18 cellular contexts compared by ENCODE assay signal in genomic region chr5:98144710-98145109, GRCh38.
"Had no signal": no experiment of that assay in that cellular context is flagged by ENCODE, and none has a peak within 500 bp of the region (broad histone marks: within the 10 kb centered on the region; RNA-seq: fewer than 3 reads in every experiment).

No MANE protein-coding gene starts in this region.

- H3K9me3 ChIP-seq: esophagus muscularis mucosa, mucosa of descending colon, neutrophil, right atrium auricular region, sigmoid colon, testis, transverse colon had no signal

- DNase-seq: dorsolateral prefrontal cortex; effector CD8-positive, alpha-beta T cell; immature natural killer cell; mucosa of descending colon; naive thymus-derived CD8-positive, alpha-beta T cell; posterior cingulate gyrus; sigmoid colon; stimulated activated CD4-positive, alpha-beta T cell treated with anti-CD3 and anti-CD28 coated beads, Interleukin-2, amount 100 ng/mL, for 24 hours; stimulated activated CD4-positive, alpha-beta T cell treated with anti-CD3 and anti-CD28 coated beads, Interleukin-4, amount 100 ng/mL, for 4 hours; stimulated activated naive B cell treated with anti-CD40 and anti-IgM and Interleukin-4, amounts not matched to agents 10 μg/mL and 1 μg/mL and 100 μg/mL, for 72 hours; stimulated activated naive CD8-positive, alpha-beta T cell treated with anti-CD3 and anti-CD28 coated beads, Interleukin-15, amount 100 ng/mL, for 72 hours; testis; transverse colon had no signal

- H3K4me1 ChIP-seq: esophagus muscularis mucosa, right atrium auricular region, sigmoid colon, testis, transverse colon had no signal

- H3K36me3 ChIP-seq: esophagus muscularis mucosa, neutrophil, right atrium auricular region, sigmoid colon, transverse colon had no signal

- H3K27me3 ChIP-seq: dorsolateral prefrontal cortex, esophagus muscularis mucosa, neutrophil, right atrium auricular region, sigmoid colon, testis, transverse colon had no signal

- H3K4me3 ChIP-seq: coronary artery, dorsolateral prefrontal cortex, esophagus muscularis mucosa, mucosa of descending colon, right atrium auricular region, sigmoid colon, skin epidermis, testis, transverse colon had no signal

- H3K27ac ChIP-seq: coronary artery, dorsolateral prefrontal cortex, esophagus muscularis mucosa, neutrophil, right atrium auricular region, sigmoid colon, skin epidermis, testis, transverse colon had no signal

- ATAC-seq: mucosa of descending colon; naive thymus-derived CD8-positive, alpha-beta T cell; stimulated activated naive B cell treated with anti-CD40 and anti-IgM and Interleukin-4, amounts not matched to agents 10 μg/mL and 1 μg/mL and 100 μg/mL, for 72 hours; stimulated activated naive CD8-positive, alpha-beta T cell treated with anti-CD3 and anti-CD28 coated beads, Interleukin-15, amount 100 ng/mL, for 72 hours had no signal
